In genomic region chr5:133744909-133745308, GRCh38 we compare ENCODE assay signal across 16 cellular contexts.
"Had no signal": no experiment of that assay in that cellular context is flagged by ENCODE, and none has a peak within 500 bp of the region (broad histone marks: within the 10 kb centered on the region; RNA-seq: fewer than 3 reads in every experiment).

No MANE protein-coding gene starts in this region.

- H3K27ac Mint-ChIP-seq: nephron progenitor cell, progenitor cell of endocrine pancreas, type B pancreatic cell had no signal

- H3K4me3 ChIP-seq: colonic mucosa, heart left ventricle, ovary, uterus had no signal

- H3K9me3 Mint-ChIP-seq: naive B cell, nephron progenitor cell, type B pancreatic cell had no signal

- H3K36me3 Mint-ChIP-seq: naive B cell, type B pancreatic cell had no signal

- H3K4me1 ChIP-seq: colonic mucosa, heart left ventricle, uterus had no signal

- H3K36me3 ChIP-seq: colonic mucosa, heart left ventricle, neutrophil, ovary, uterus had no signal

- H3K9me3 ChIP-seq: colonic mucosa, heart left ventricle, neutrophil, ovary, uterus had no signal

- DNase-seq: colonic mucosa; effector CD4-positive, alpha-beta T cell; mesendoderm; naive B cell; nephron progenitor cell; ovary; retina; stimulated activated CD4-positive, alpha-beta T cell treated with anti-CD3 and anti-CD28 coated beads, Interleukin-2, amount 100 ng/mL, for 24 hours; stimulated activated naive CD4-positive, alpha-beta T cell treated with Interleukin-2 at 50 U/mL for 16 hours; uterus had no signal

- H3K4me3 Mint-ChIP-seq: nephron progenitor cell, type B pancreatic cell had no signal

- ATAC-seq: esophagus mucosa, heart left ventricle, sciatic nerve had no signal

- H3K27me3 ChIP-seq: colonic mucosa, neutrophil, ovary, uterus had no signal

- H3K27ac ChIP-seq: colonic mucosa, heart left ventricle, neutrophil, ovary, uterus had no signal
